Comparison of ENCODE assay signal across 16 cellular contexts in genomic region chr2:160306985-160307384, GRCh38.
DNase-seq lines count a peak whose midpoint lies in the region; ATAC-seq, FAIRE-seq and TF ChIP-seq lines count a peak whose summit lies in the region.
"Had no signal": no experiment of that assay in that cellular context is flagged by ENCODE, and none has a peak within 500 bp of the region (broad histone marks: within the 10 kb centered on the region; RNA-seq: fewer than 3 reads in every experiment).

No MANE protein-coding gene starts in this region.

- peaks cover 10% of the 10 kb centered on the region for H3K4me1 Mint-ChIP-seq in neural progenitor cell

- TF ChIP-seq CTCF in hepatocyte (IDR thresholded peaks at IDR 0.05; ENCODE audit: poor library complexity) (no peak), neural progenitor cell (IDR thresholded peaks at IDR 0.05) (no peak)

- H3K27me3 Mint-ChIP-seq in neural progenitor cell (ENCODE audit: insufficient read depth, low read depth) = no peaks in the 10 kb centered on the region

- H3K36me3 Mint-ChIP-seq in neural progenitor cell = peaks cover 20% of the 10 kb centered on the region

- ATAC-seq in HG02798 (IDR thresholded peaks at IDR 0.05; ENCODE audit: poor library complexity, unreplicated experiment) = no peak

- H3K4me3 ChIP-seq in hepatocyte = no peak overlapping the region
- no peak overlapping the region for H3K4me3 ChIP-seq in neural progenitor cell
- H3K4me3 ChIP-seq: prostate gland had no signal

- DNase-seq in GM04503 (ENCODE audit: low read depth) (peak; percentile 96), dedifferentiated amniotic fluid mesenchymal stem cell (ENCODE audit: extremely low spot score) (peak; percentile 91), hepatocyte (ENCODE audit: low spot score) (no peak), stromal cell of bone marrow (ENCODE audit: low read depth) (peak; percentile 70), HTR-8/SVneo (ENCODE audit: insufficient read length, low spot score) (no peak), T-helper 9 cell (no peak), neural progenitor cell (ENCODE audit: low spot score) (no peak)
- DNase-seq: activated T-cell treated with anti-CD3 and anti-CD28 coated beads, Interleukin-2, amount 50 U/mL, for 1 hour; amygdala; effector CD8-positive, alpha-beta T cell; mesendoderm; NCI-H2107; substantia nigra had no signal

- H3K27ac Mint-ChIP-seq in neural progenitor cell = no peak overlapping the region

- H3K9me3 Mint-ChIP-seq in neural progenitor cell = no peaks in the 10 kb centered on the region

- H3K4me3 Mint-ChIP-seq in neural progenitor cell = no peak overlapping the region

- H3F3A ChIP-seq in neural progenitor cell (ENCODE audit: low read depth) = no peaks in the 10 kb centered on the region

- H2AFZ ChIP-seq in hepatocyte (no peak overlapping the region), neural progenitor cell (replicated peaks) (no peak overlapping the region)

- H3K4me1 ChIP-seq in hepatocyte (ENCODE audit: insufficient read depth) (peaks cover 12% of the 10 kb centered on the region), neural progenitor cell (peaks cover 8% of the 10 kb centered on the region)
- H3K4me1 ChIP-seq: prostate gland had no signal

- no peaks in the 10 kb centered on the region for H3K9me3 ChIP-seq in hepatocyte (ENCODE audit: low read depth)
- no peaks in the 10 kb centered on the region for H3K9me3 ChIP-seq in neural progenitor cell (ENCODE audit: low read depth)
- H3K9me3 ChIP-seq: prostate gland had no signal

- H3K9ac ChIP-seq in neural progenitor cell = no peak overlapping the region

- H3K36me3 ChIP-seq in hepatocyte (replicated peaks; ENCODE audit: insufficient read depth, low read depth) (no peaks in the 10 kb centered on the region), neural progenitor cell (no peaks in the 10 kb centered on the region)
- H3K36me3 ChIP-seq: prostate gland had no signal

- FAIRE-seq in HTR-8/SVneo (lab: Jason Lieb, UNC) = no peak

- H3K4me2 ChIP-seq in hepatocyte (peak overlapping the region; percentile 25), neural progenitor cell (no peak overlapping the region)

- H3K27me3 ChIP-seq in hepatocyte (no peaks in the 10 kb centered on the region), neural progenitor cell (no peaks in the 10 kb centered on the region)

- H3K27ac ChIP-seq in hepatocyte (peak overlapping the region; percentile 41), neural progenitor cell (no peak overlapping the region)
- H3K27ac ChIP-seq: HL-60, prostate gland had no signal

- H3K79me2 ChIP-seq in hepatocyte (peaks cover 27% of the 10 kb centered on the region), neural progenitor cell (ENCODE audit: low read depth) (no peaks in the 10 kb centered on the region)

- no peaks in the 10 kb centered on the region for H4K20me1 ChIP-seq in hepatocyte (ENCODE audit: insufficient read depth, poor library complexity, severe bottlenecking)
- H4K20me1 ChIP-seq in neural progenitor cell (ENCODE audit: low read depth) = peaks cover 4% of the 10 kb centered on the region

- 62% methylated on average over 10 of the region's 10 CpGs for WGBS in hepatocyte (ENCODE audit: low lambda C conversion rate, missing lambda C conversion rate)

- no peaks in the 10 kb centered on the region for H3K9me2 ChIP-seq in hepatocyte (replicated peaks; ENCODE audit: insufficient read depth)

Comparison
In these comparisons a context has a peak if more than half of its experiments do, and no peak if none do; other contexts are left out.
1. DNase-seq: peak in GM04503 (single experiment), dedifferentiated amniotic fluid mesenchymal stem cell (single experiment) and stromal cell of bone marrow (single experiment); none in hepatocyte (single experiment), HTR-8/SVneo (single experiment), T-helper 9 cell (single experiment) and neural progenitor cell (single experiment).